ENCODE assay signal across 22 cellular contexts in the genomic region with DNA sequence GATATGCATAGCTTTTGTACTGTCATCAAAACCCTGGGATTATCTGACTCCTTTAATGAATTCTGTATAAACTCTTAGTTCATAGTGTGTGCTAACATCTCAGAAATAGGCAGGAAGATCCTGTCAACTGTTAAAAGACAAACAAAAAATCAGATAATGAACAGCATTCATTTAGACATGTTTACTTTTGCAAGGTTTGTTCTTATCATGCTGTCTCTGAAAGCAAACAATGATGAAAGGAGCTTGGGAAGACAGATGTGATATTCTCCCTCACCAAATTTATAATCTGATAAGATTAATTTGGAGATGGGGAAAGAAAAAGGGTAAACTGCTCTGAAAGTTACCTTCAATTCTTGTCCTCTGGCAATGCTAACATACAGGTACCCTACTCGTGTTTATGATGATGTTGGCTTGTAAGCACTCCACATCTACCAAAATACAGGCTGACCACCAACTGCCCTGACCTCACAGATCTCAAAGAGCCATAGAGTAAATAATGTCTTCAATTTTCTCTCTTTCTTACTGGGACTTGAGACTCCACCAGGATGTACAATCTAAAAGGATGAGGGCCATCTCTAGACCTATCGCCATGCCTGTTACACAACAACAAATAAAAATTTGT.
"Had no signal": no experiment of that assay in that cellular context is flagged by ENCODE, and none has a peak within 500 bp of the region (broad histone marks: within the 10 kb centered on the region; RNA-seq: fewer than 3 reads in every experiment).

No MANE protein-coding gene starts in this region.

- H3K27ac ChIP-seq: breast epithelium, heart right ventricle, lower lobe of right lung, neural progenitor cell, testis, vagina had no signal

- H3K4me3 ChIP-seq: breast epithelium, heart right ventricle, lower lobe of right lung, neural progenitor cell, testis, vagina had no signal

- FAIRE-seq: keratinocyte had no signal

- DNase-seq: activated CD4-positive, alpha-beta T cell treated with anti-CD3 and anti-CD28 coated beads for 4 hours; activated CD4-positive, alpha-beta T cell treated with anti-CD3 and anti-CD28 coated beads, Interleukin-2, amount 50 U/mL, for 48 hours; activated CD4-positive, CD25-positive, alpha-beta regulatory T cell; activated CD8-positive, alpha-beta memory T cell treated with anti-CD3 and anti-CD28 coated beads, Interleukin-2, amount 50 U/mL, for 48 hours; activated naive CD4-positive, alpha-beta T cell treated with Interleukin-2 at 50 U/mL for 16 hours; activated naive CD8-positive, alpha-beta T cell treated with anti-CD3 and anti-CD28 coated beads for 36 hours; activated T-cell treated with anti-CD3 and anti-CD28 coated beads, Interleukin-2, amount 50 U/mL, for 48 hours; cortex of kidney; heart right ventricle; left colon; lower lobe of right lung; naive thymus-derived CD4-positive, alpha-beta T cell; retina; stimulated activated CD4-positive, alpha-beta T cell treated with anti-CD3 and anti-CD28 coated beads, Interleukin-4, amount 100 ng/mL, for 1 hour; stimulated activated naive CD4-positive, alpha-beta T cell; T1000; testis; trophoblast cell had no signal
